ENCODE assay signal across 18 cellular contexts in the genomic region with DNA sequence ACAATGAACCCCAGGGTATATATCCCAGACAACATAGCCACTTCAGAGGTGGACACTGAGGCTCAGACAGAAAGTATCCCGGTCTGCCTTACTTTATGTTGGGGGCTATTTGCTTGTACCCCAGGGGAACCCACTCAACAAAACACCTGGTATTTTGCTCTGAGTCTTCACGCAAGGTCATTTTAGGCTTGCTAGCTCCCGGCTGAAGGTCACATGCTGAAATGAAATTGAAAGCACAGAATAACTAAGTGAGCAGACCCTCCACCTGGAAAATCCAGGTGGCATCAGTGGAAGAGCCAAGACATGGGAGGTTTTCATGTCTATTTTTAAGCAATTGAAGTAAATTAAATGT. TPM values are rescaled to one million over a fixed set of nuclear protein-coding genes. Genes with fewer than 3 reads are reported as not detected.
A peak's percentile ranks its signal among the peaks of the same experiment; 100 is the strongest.
DNase-seq lines count a peak whose midpoint lies in the region; ATAC-seq and TF ChIP-seq lines count a peak whose summit lies in the region.
"Had no signal": no experiment of that assay in that cellular context is flagged by ENCODE, and none has a peak within 500 bp of the region (broad histone marks: within the 10 kb centered on the region; RNA-seq: fewer than 3 reads in every experiment).

No MANE protein-coding gene starts in this region.

- no peaks in the 10 kb centered on the region for H4K20me1 ChIP-seq in GM23338 (replicated peaks; ENCODE audit: insufficient read depth)
- H4K20me1 ChIP-seq in neural progenitor cell (ENCODE audit: low read depth), result no peaks in the 10 kb centered on the region

- H3K36me3 Mint-ChIP-seq in activated CD4-positive, alpha-beta T cell treated with anti-CD3 and anti-CD28 coated beads for 36 hours (ENCODE audit: low read depth), result peaks cover 9% of the 10 kb centered on the region
- H3K36me3 Mint-ChIP-seq in GM23338 (ENCODE audit: low read depth) (no peaks in the 10 kb centered on the region), neural progenitor cell (no peaks in the 10 kb centered on the region)
- H3K36me3 Mint-ChIP-seq in activated CD8-positive, alpha-beta T cell treated with anti-CD3 and anti-CD28 coated beads, Interleukin-2, amount 10 ng/mL, durations not matched to agents 7 days and 5 days (ENCODE audit: low read depth), result peaks cover 23% of the 10 kb centered on the region

- H3K79me2 ChIP-seq in GM23338 (replicated peaks; ENCODE audit: insufficient read depth), result no peaks in the 10 kb centered on the region
- peaks cover under 1% of the 10 kb centered on the region for H3K79me2 ChIP-seq in neural progenitor cell (ENCODE audit: low read depth)

- no peak overlapping the region for H3K9ac ChIP-seq in neural progenitor cell

- H3K4me3 ChIP-seq in GM23338, result no peak overlapping the region
- H3K4me3 ChIP-seq in neural progenitor cell, result no peak overlapping the region
- H3K4me3 ChIP-seq: A549, tibial artery had no signal

- no peaks in the 10 kb centered on the region for H3K9me3 ChIP-seq in neural progenitor cell (ENCODE audit: low read depth)
- H3K9me3 ChIP-seq: A549, Caco-2, tibial artery had no signal

- peak overlapping the region; percentile 70 for H3K27ac Mint-ChIP-seq in activated CD4-positive, alpha-beta T cell treated with anti-CD3 and anti-CD28 coated beads for 36 hours
- no peak overlapping the region for H3K27ac Mint-ChIP-seq in GM23338
- H3K27ac Mint-ChIP-seq in activated CD8-positive, alpha-beta T cell treated with anti-CD3 and anti-CD28 coated beads, Interleukin-2, amount 10 ng/mL, durations not matched to agents 7 days and 5 days, result peak overlapping the region; percentile 94
- H3K27ac Mint-ChIP-seq in neural progenitor cell, result no peak overlapping the region

- no peaks in the 10 kb centered on the region for H3F3A ChIP-seq in GM23338 (replicated peaks; ENCODE audit: low read depth)
- H3F3A ChIP-seq in neural progenitor cell (ENCODE audit: low read depth), result peaks cover 11% of the 10 kb centered on the region

- H3K27me3 ChIP-seq in GM23338 (ENCODE audit: insufficient read depth), result no peaks in the 10 kb centered on the region
- H3K27me3 ChIP-seq in neural progenitor cell, result no peaks in the 10 kb centered on the region

- H3K9me3 Mint-ChIP-seq in activated CD4-positive, alpha-beta T cell treated with anti-CD3 and anti-CD28 coated beads for 36 hours (ENCODE audit: low read depth), result peaks cover 16% of the 10 kb centered on the region
- H3K9me3 Mint-ChIP-seq in GM23338, result peaks cover 18% of the 10 kb centered on the region
- H3K9me3 Mint-ChIP-seq in activated CD8-positive, alpha-beta T cell treated with anti-CD3 and anti-CD28 coated beads, Interleukin-2, amount 10 ng/mL, durations not matched to agents 7 days and 5 days (ENCODE audit: insufficient read depth), result peaks cover 10% of the 10 kb centered on the region
- no peaks in the 10 kb centered on the region for H3K9me3 Mint-ChIP-seq in neural progenitor cell

- no peaks in the 10 kb centered on the region for H3K9me2 ChIP-seq in GM23338 (ENCODE audit: insufficient read depth)

- TF ChIP-seq CTCF in GM23338 (conservative IDR thresholded peaks at IDR 0.05; ENCODE audit: low read depth in 2 of 2) (no peak), neural progenitor cell (IDR thresholded peaks at IDR 0.05) (no peak)

- intact Hi-C loops in activated CD4-positive, alpha-beta T cell treated with anti-CD3 and anti-CD28 coated beads for 36 hours (cut with DNase I, micrococcal nuclease), result no loop called here

- no peaks in the 10 kb centered on the region for H3K27me3 Mint-ChIP-seq in activated CD4-positive, alpha-beta T cell treated with anti-CD3 and anti-CD28 coated beads for 36 hours
- peaks cover 22% of the 10 kb centered on the region for H3K27me3 Mint-ChIP-seq in GM23338 (ENCODE audit: insufficient read depth, low read depth, poor library complexity)
- H3K27me3 Mint-ChIP-seq in activated CD8-positive, alpha-beta T cell treated with anti-CD3 and anti-CD28 coated beads, Interleukin-2, amount 10 ng/mL, durations not matched to agents 7 days and 5 days (ENCODE audit: low read depth), result no peaks in the 10 kb centered on the region
- peaks cover 10% of the 10 kb centered on the region for H3K27me3 Mint-ChIP-seq in neural progenitor cell (ENCODE audit: insufficient read depth, low read depth)

- DNase-seq in activated CD4-positive, alpha-beta T cell treated with anti-CD3 and anti-CD28 coated beads for 36 hours, result no peak
- no peak for DNase-seq in activated CD4-positive, alpha-beta T cell treated with anti-CD3 and anti-CD28 coated beads, Interleukin-2, amount 50 U/mL, for 4 hours
- DNase-seq in GM23338 (ENCODE audit: low spot score) (no peak), neural progenitor cell (ENCODE audit: low spot score) (no peak), NCI-H187 (lab: John Stamatoyannopoulos, UW) (no peak), cortex of kidney (lab: John Stamatoyannopoulos, UW) (no peak)
- DNase-seq in activated CD8-positive, alpha-beta T cell treated with anti-CD3 and anti-CD28 coated beads, Interleukin-2, amount 10 ng/mL, durations not matched to agents 7 days and 5 days, result no peak
- DNase-seq: Caco-2; erythroblast; H7; NCI-H774; nucleus accumbens; stimulated activated CD4-positive, alpha-beta T cell treated with anti-CD3 and anti-CD28 coated beads, Interleukin-2, amount 100 ng/mL, for 48 hours; tibial artery had no signal

- CTCF ChIA-PET in activated CD4-positive, alpha-beta T cell treated with anti-CD3 and anti-CD28 coated beads for 36 hours (lab: Charles Lee), result interaction anchor here (1.0 to 2.4 kb wide), 7 partner anchors 18 to 169 kb away, joined by 3 to 11 read pairs (median 5); no protein-coding TSS in a partner anchor
- CTCF ChIA-PET in activated CD8-positive, alpha-beta T cell treated with anti-CD3 and anti-CD28 coated beads, Interleukin-2, amount 10 ng/mL, durations not matched to agents 7 days and 5 days (lab: Charles Lee), result interaction anchor here (0.6 to 7.7 kb wide), 11 partner anchors 13 to 209 kb away, joined by 3 to 107 read pairs (median 11); no protein-coding TSS in a partner anchor

- H3K4me1 ChIP-seq in GM23338 (ENCODE audit: insufficient read depth) (no peaks in the 10 kb centered on the region), neural progenitor cell (peaks cover 5% of the 10 kb centered on the region)

- no peak for ATAC-seq in activated CD4-positive, alpha-beta T cell treated with anti-CD3 and anti-CD28 coated beads for 36 hours
- ATAC-seq in GM23338, result no peak
- ATAC-seq in activated CD8-positive, alpha-beta T cell treated with anti-CD3 and anti-CD28 coated beads, Interleukin-2, amount 10 ng/mL, durations not matched to agents 7 days and 5 days, result no peak
- ATAC-seq in GM19324 (IDR thresholded peaks at IDR 0.05; ENCODE audit: low FRiP score, unreplicated experiment), result no peak
- ATAC-seq: A549; activated CD4-positive, CD25-positive, alpha-beta regulatory T cell treated with anti-CD3 and anti-CD28 coated beads, Interleukin-2, amount 50 U/mL, for 24 hours; sciatic nerve had no signal

- H3K27ac ChIP-seq in GM23338 (ENCODE audit: low read depth), result no peak overlapping the region
- no peak overlapping the region for H3K27ac ChIP-seq in neural progenitor cell
- H3K27ac ChIP-seq: A549, tibial artery had no signal

- H3K4me3 Mint-ChIP-seq in activated CD4-positive, alpha-beta T cell treated with anti-CD3 and anti-CD28 coated beads for 36 hours, result no peak overlapping the region
- H3K4me3 Mint-ChIP-seq in GM23338 (no peak overlapping the region), neural progenitor cell (no peak overlapping the region)
- H3K4me3 Mint-ChIP-seq in activated CD8-positive, alpha-beta T cell treated with anti-CD3 and anti-CD28 coated beads, Interleukin-2, amount 10 ng/mL, durations not matched to agents 7 days and 5 days, result no peak overlapping the region

- peak overlapping the region; percentile 25; the same call in 1 of the 2 replicates for H2AFZ ChIP-seq in GM23338
- peak overlapping the region; percentile 69 for H2AFZ ChIP-seq in neural progenitor cell (replicated peaks)

- H3K36me3 ChIP-seq in GM23338 (ENCODE audit: insufficient read depth) (no peaks in the 10 kb centered on the region), neural progenitor cell (no peaks in the 10 kb centered on the region)
- H3K36me3 ChIP-seq: tibial artery had no signal

- H3K4me2 ChIP-seq in GM23338 (no peak overlapping the region), neural progenitor cell (no peak overlapping the region)
- H3K4me2 ChIP-seq: A549 had no signal

- POLR2A ChIA-PET in activated CD4-positive, alpha-beta T cell treated with anti-CD3 and anti-CD28 coated beads for 36 hours (lab: Charles Lee), result interaction anchor here (1.2 kb wide), 1 partner anchor 30 kb away, joined by 3 read pairs; no protein-coding TSS in a partner anchor
- POLR2A ChIA-PET in activated CD8-positive, alpha-beta T cell treated with anti-CD3 and anti-CD28 coated beads, Interleukin-2, amount 10 ng/mL, durations not matched to agents 7 days and 5 days (lab: Charles Lee), result interaction anchor here (0.8 to 1.8 kb wide), 7 partner anchors 19 to 117 kb away, joined by 3 to 11 read pairs (median 6); no protein-coding TSS in a partner anchor

- H3K4me1 Mint-ChIP-seq in activated CD4-positive, alpha-beta T cell treated with anti-CD3 and anti-CD28 coated beads for 36 hours, result peaks cover 81% of the 10 kb centered on the region
- H3K4me1 Mint-ChIP-seq in GM23338, result peaks cover 18% of the 10 kb centered on the region
- peaks cover 81% of the 10 kb centered on the region for H3K4me1 Mint-ChIP-seq in activated CD8-positive, alpha-beta T cell treated with anti-CD3 and anti-CD28 coated beads, Interleukin-2, amount 10 ng/mL, durations not matched to agents 7 days and 5 days (ENCODE audit: low read depth)
- H3K4me1 Mint-ChIP-seq in neural progenitor cell, result peaks cover 15% of the 10 kb centered on the region

TF ChIP-seq in GM23338, 12 proteins besides CTCF, POLR2A, EP300 and RAD21 (continues in another document):
- TF ChIP-seq ZNF114 (CRISPR knock-in tag; IDR thresholded peaks at IDR 0.05), result no peak

RNA-seq across cellular contexts. Expression of a gene that starts 4.1 kb away (rescaled TPM):
- 10 to 100 TPM in 1 of 2 experiments, 1 to 10 TPM in 1; 9.8 to 10.4 TPM for total RNA-seq in activated CD4-positive, alpha-beta T cell treated with anti-CD3 and anti-CD28 coated beads for 36 hours
- 5.1 and 9.1 TPM in 2 replicates for total RNA-seq in GM23338 (2014; rRNA removed; shearing (Covaris generic))
- 3.8 and 5.7 TPM in 2 replicates for polyA plus RNA-seq in GM23338 (2016; fragmentation: Nextera tagmentation; extraction: Ambion mirVana)
- 10 to 100 TPM; 14.7 to 15.0 TPM for total RNA-seq in activated CD8-positive, alpha-beta T cell treated with anti-CD3 and anti-CD28 coated beads, Interleukin-2, amount 10 ng/mL, durations not matched to agents 7 days and 5 days
- 6.5 and 11.9 TPM in 2 replicates for total RNA-seq in neural progenitor cell (ENCODE audit: low replicate concordance)

Comparison
In these comparisons a context has a peak if more than half of its experiments do, and no peak if none do; other contexts are left out.
1. H3K27ac Mint-ChIP-seq: peak in activated CD4-positive, alpha-beta T cell treated with anti-CD3 and anti-CD28 coated beads for 36 hours (single experiment) and activated CD8-positive, alpha-beta T cell treated with anti-CD3 and anti-CD28 coated beads, Interleukin-2, amount 10 ng/mL, durations not matched to agents 7 days and 5 days (single experiment); none in GM23338 (single experiment) and neural progenitor cell (single experiment).